ENCODE assay signal across 13 cellular contexts in genomic region chr4:48742412-48742811, GRCh38. TPM values are rescaled to one million over a fixed set of nuclear protein-coding genes. Genes with fewer than 3 reads are reported as not detected.
A peak's percentile ranks its signal among the peaks of the same experiment; 100 is the strongest.
DNase-seq lines count a peak whose midpoint lies in the region; ATAC-seq, FAIRE-seq and TF ChIP-seq lines count a peak whose summit lies in the region.
"Had no signal": no experiment of that assay in that cellular context is flagged by ENCODE, and none has a peak within 500 bp of the region (broad histone marks: within the 10 kb centered on the region; RNA-seq: fewer than 3 reads in every experiment).

No MANE protein-coding gene starts in this region.

- intact Hi-C loops in endothelial cell of umbilical vein (cut with micrococcal nuclease) (no loop called here), uterus (cut with DNase I; ENCODE audit: low total_unique reads) (no loop called here), gastrocnemius medialis (cut with DNase I; ENCODE audit: low total_unique reads) (no loop called here)

- no peak overlapping the region for H2BK5ac ChIP-seq in mesendoderm (ENCODE audit: low read length)

- H3K27ac ChIP-seq in BLaER1 treated with 17β-estradiol and CSF1 and Interleukin-3, amounts not matched to agents 10 nM and 100 nM, result no peak overlapping the region
- no peak overlapping the region for H3K27ac ChIP-seq in endothelial cell of umbilical vein (ENCODE audit: insufficient read depth, low read depth, low read length)
- no peak overlapping the region for H3K27ac ChIP-seq in uterus
- no peak overlapping the region for H3K27ac ChIP-seq in gastrocnemius medialis
- H3K27ac ChIP-seq in mesendoderm (ENCODE audit: low read depth, low read length), result no peak overlapping the region
- H3K27ac ChIP-seq: adrenal gland, right lobe of liver had no signal

- H3K4me3 ChIP-seq in BLaER1 treated with 17β-estradiol and CSF1 and Interleukin-3, amounts not matched to agents 10 nM and 100 nM, result no peak overlapping the region
- H3K4me3 ChIP-seq in endothelial cell of umbilical vein (replicated peaks in 1 of 3; ENCODE audit: insufficient read depth in 1 of 3, low read depth in 1 of 3, low read length in 3 of 3), result no peak overlapping the region
- H3K4me3 ChIP-seq in uterus, result no peak overlapping the region
- H3K4me3 ChIP-seq in gastrocnemius medialis, result no peak overlapping the region
- H3K4me3 ChIP-seq in mesendoderm (ENCODE audit: low read length), result no peak overlapping the region
- H3K4me3 ChIP-seq: adrenal gland, right lobe of liver had no signal

- H3K4me1 ChIP-seq in BLaER1 treated with 17β-estradiol and CSF1 and Interleukin-3, amounts not matched to agents 10 nM and 100 nM, result peaks cover 5 to 12% (median 10%) of the 10 kb centered on the region in 10 experiments; a peak in 16 of 20 replicates
- H3K4me1 ChIP-seq in endothelial cell of umbilical vein (ENCODE audit: control insufficient read depth, extremely low read depth, insufficient read depth, low read length) (peaks cover 9% of the 10 kb centered on the region), uterus (no peaks in the 10 kb centered on the region), gastrocnemius medialis (peaks cover 0 to 10% of the 10 kb centered on the region in 2 donors), mesendoderm (ENCODE audit: control insufficient read depth, low read depth, low read length) (peaks cover 4% of the 10 kb centered on the region)

- no peak overlapping the region for H3K18ac ChIP-seq in mesendoderm (ENCODE audit: low read length)

- no peak overlapping the region for H4K8ac ChIP-seq in mesendoderm (ENCODE audit: low read depth, low read length)

- BruUV-seq in endothelial cell of umbilical vein (replicated peaks; lab: Mats Ljungman, UMichigan), result no TSS peak

- ATAC-seq in GM18858 (IDR thresholded peaks at IDR 0.05; ENCODE audit: unreplicated experiment) (peak; percentile 56), gastrocnemius medialis (no peak)
- ATAC-seq: right lobe of liver had no signal

- DNase-seq in NCI-H226, result peak; percentile 9
- DNase-seq in endothelial cell of umbilical vein (ENCODE audit: low read depth, low spot score), result peak; percentile 43
- DNase-seq in HEK293T (ENCODE audit: extremely low spot score), result no peak
- no peak for DNase-seq in uterus
- no peak for DNase-seq in gastrocnemius medialis
- no peak for DNase-seq in mesendoderm
- DNase-seq: adrenal gland, C1 segment of cervical spinal cord, kidney glomerular epithelial cell, NCI-H524, right lobe of liver had no signal

- TF ChIP-seq POLR2A in endothelial cell of umbilical vein (IDR thresholded peaks at IDR 0.05; ENCODE audit: low read depth, low read length) (no peak), uterus (IDR thresholded peaks at IDR 0.05) (no peak), gastrocnemius medialis (IDR thresholded peaks at IDR 0.05) (no peak)

- no peak overlapping the region for H3K4ac ChIP-seq in mesendoderm (ENCODE audit: low read depth, low read length)

- peaks cover under 1 to 22% (median 14%) of the 10 kb centered on the region in 11 experiments; a peak in 13 of 22 replicates for H3K36me3 ChIP-seq in BLaER1 treated with 17β-estradiol and CSF1 and Interleukin-3, amounts not matched to agents 10 nM and 100 nM
- H3K36me3 ChIP-seq in endothelial cell of umbilical vein (ENCODE audit: control insufficient read depth in 2 of 2, extremely low read depth in 1 of 2, insufficient read depth in 2 of 2, low read length in 2 of 2), result no peaks in the 10 kb centered on the region
- no peaks in the 10 kb centered on the region for H3K36me3 ChIP-seq in uterus
- H3K36me3 ChIP-seq in gastrocnemius medialis, result no peaks in the 10 kb centered on the region
- no peaks in the 10 kb centered on the region for H3K36me3 ChIP-seq in mesendoderm (ENCODE audit: control insufficient read depth, insufficient read depth, low read length)
- H3K36me3 ChIP-seq: adrenal gland, right lobe of liver had no signal

- H4K20me1 ChIP-seq in BLaER1 treated with 17β-estradiol and CSF1 and Interleukin-3, amounts not matched to agents 10 nM and 100 nM, result peaks cover 23 to 89% (median 48%) of the 10 kb centered on the region in 11 experiments; a peak in 20 of 22 replicates
- peaks cover 15% of the 10 kb centered on the region for H4K20me1 ChIP-seq in endothelial cell of umbilical vein (replicated peaks; ENCODE audit: control insufficient read depth, extremely low read depth, insufficient read depth, low read length)

- H3K9me1 ChIP-seq in endothelial cell of umbilical vein (replicated peaks; ENCODE audit: control insufficient read depth, extremely low read depth, insufficient read depth, low read length), result no peaks in the 10 kb centered on the region

- H3K23ac ChIP-seq in mesendoderm (ENCODE audit: low read length), result no peak overlapping the region

- POLR2A ChIA-PET in endothelial cell of umbilical vein (lab: Charles Lee) (no interaction called here), HEK293T (lab: Yijun Ruan, JAX) (no interaction called here)

- dilution Hi-C loops in endothelial cell of umbilical vein (cut with MboI; ENCODE audit: extremely low pct_ligation_motif_present, low sequenced_read_pairs), result no loop called here

- peak overlapping the region in 7 of 11 experiments; percentile 1 to 29 (median 18); a peak in 6 of 22 replicates for H3K4me2 ChIP-seq in BLaER1 treated with 17β-estradiol and CSF1 and Interleukin-3, amounts not matched to agents 10 nM and 100 nM
- H3K4me2 ChIP-seq in endothelial cell of umbilical vein (ENCODE audit: insufficient read depth, low read length), result peak overlapping the region; percentile 29
- H3K4me2 ChIP-seq in mesendoderm (ENCODE audit: low read length), result no peak overlapping the region

- H3K79me2 ChIP-seq in endothelial cell of umbilical vein (ENCODE audit: control insufficient read depth, insufficient read depth, low read length), result peaks cover 90% of the 10 kb centered on the region
- H3K79me2 ChIP-seq in mesendoderm (ENCODE audit: control insufficient read depth, insufficient read depth, low read length), result peaks cover 43% of the 10 kb centered on the region

- no peak overlapping the region for H3K56ac ChIP-seq in mesendoderm (ENCODE audit: low read length)

- no peak overlapping the region for H2BK120ac ChIP-seq in mesendoderm (ENCODE audit: low read depth, low read length)

- no peaks in the 10 kb centered on the region for H3K27me3 ChIP-seq in BLaER1 treated with 17β-estradiol and CSF1 and Interleukin-3, amounts not matched to agents 10 nM and 100 nM
- no peaks in the 10 kb centered on the region for H3K27me3 ChIP-seq in endothelial cell of umbilical vein (ENCODE audit: control insufficient read depth in 2 of 2, insufficient read depth in 2 of 2, low read length in 2 of 2)
- no peaks in the 10 kb centered on the region for H3K27me3 ChIP-seq in uterus
- no peaks in the 10 kb centered on the region for H3K27me3 ChIP-seq in gastrocnemius medialis
- no peaks in the 10 kb centered on the region for H3K27me3 ChIP-seq in mesendoderm (ENCODE audit: insufficient read depth, low read length, poor library complexity)
- H3K27me3 ChIP-seq: adrenal gland, right lobe of liver had no signal

- in situ Hi-C loops in gastrocnemius medialis (cut with MboI; ENCODE audit: low sequenced_read_pairs in 4 of 4), result no loop called here

- no peak overlapping the region for H2AFZ ChIP-seq in endothelial cell of umbilical vein (ENCODE audit: low read depth, low read length)

- no peak overlapping the region for H3K9ac ChIP-seq in BLaER1 treated with 17β-estradiol and CSF1 and Interleukin-3, amounts not matched to agents 10 nM and 100 nM
- H3K9ac ChIP-seq in endothelial cell of umbilical vein (replicated peaks; ENCODE audit: extremely low read depth, insufficient read depth, low read length) (no peak overlapping the region), mesendoderm (ENCODE audit: low read length) (no peak overlapping the region)

- H2AK5ac ChIP-seq in mesendoderm (ENCODE audit: low read length), result no peak overlapping the region

- TF ChIP-seq CTCF in endothelial cell of umbilical vein (IDR thresholded peaks at IDR 0.05; ENCODE audit: extremely low read depth in 1 of 2, insufficient read depth in 1 of 2, low read depth in 1 of 2, low read length in 2 of 2) (no peak), uterus (IDR thresholded peaks at IDR 0.05) (no peak), gastrocnemius medialis (IDR thresholded peaks at IDR 0.05 in 4 of 5, conservative IDR thresholded peaks at IDR 0.05 in 1 of 5) (no peak)

- no peak overlapping the region for H4K5ac ChIP-seq in mesendoderm (ENCODE audit: low read length)

- peaks cover 10% of the 10 kb centered on the region for H3K79me1 ChIP-seq in mesendoderm (ENCODE audit: low read length)

- peaks cover 4 to 49% (median 30%) of the 10 kb centered on the region in 11 experiments; a peak in 20 of 22 replicates for H3K9me3 ChIP-seq in BLaER1 treated with 17β-estradiol and CSF1 and Interleukin-3, amounts not matched to agents 10 nM and 100 nM (replicated peaks in 1 of 11)
- H3K9me3 ChIP-seq in endothelial cell of umbilical vein (replicated peaks; ENCODE audit: control insufficient read depth, insufficient read depth, low read length) (no peaks in the 10 kb centered on the region), uterus (no peaks in the 10 kb centered on the region), gastrocnemius medialis (no peaks in the 10 kb centered on the region)
- H3K9me3 ChIP-seq: adrenal gland, right lobe of liver had no signal

- H2BK15ac ChIP-seq in mesendoderm (replicated peaks; ENCODE audit: low read depth), result no peak overlapping the region

- CTCF ChIA-PET in endothelial cell of umbilical vein (lab: Charles Lee), result interaction anchor here (0.8 to 1.1 kb wide), 2 partner anchors 10 to 39 kb away, joined by 4 read pairs; no protein-coding TSS in a partner anchor
- CTCF ChIA-PET in HEK293T (lab: Yijun Ruan, JAX), result no interaction called here

- FAIRE-seq in endothelial cell of umbilical vein (lab: Jason Lieb, UNC), result no peak

TF ChIP-seq in endothelial cell of umbilical vein, 7 proteins besides CTCF, POLR2A, EP300 and RAD21 (continues in another document):
- no peak for TF ChIP-seq GATA2 (IDR thresholded peaks at IDR 0.05; ENCODE audit: insufficient read depth, insufficient read length, low read depth, low read length)

TF ChIP-seq in HEK293T, 16 proteins besides CTCF, POLR2A, EP300 and RAD21 (continues in another document):
- TF ChIP-seq FOXK2 (IDR thresholded peaks at IDR 0.05), result no peak
- TF ChIP-seq BHLHE40 (IDR thresholded peaks at IDR 0.05; ENCODE audit: borderline replicate concordance), result no peak
- no peak for TF ChIP-seq CTBP1 (IDR thresholded peaks at IDR 0.05; ENCODE audit: borderline replicate concordance)

RNA-seq across cellular contexts. Expression of gene FRYL, which starts 37.7 kb away (rescaled TPM):
- total RNA-seq in endothelial cell of umbilical vein, result 79.8 and 84.9 TPM in 2 replicates
- polyA plus RNA-seq in endothelial cell of umbilical vein, result 12.5 and 17.0 TPM in 2 replicates
- polyA plus RNA-seq in endothelial cell of umbilical vein (2011; cell fraction: cytosol; rRNA removed), result 13.5 and 15.9 TPM in 2 replicates
- polyA plus RNA-seq in endothelial cell of umbilical vein (2011; cell fraction: nucleus; rRNA removed), result 107 and 117 TPM in 2 replicates
- 24.2 and 32.3 TPM in 2 replicates for polyA plus RNA-seq in endothelial cell of umbilical vein (2012)
- polyA minus RNA-seq in endothelial cell of umbilical vein, result 168 TPM in 2 replicates
- 17.4 TPM for polyA minus RNA-seq in endothelial cell of umbilical vein (2011; cell fraction: cytosol; rRNA and poly(A)+ RNA removed)
- 404 and 559 TPM in 2 replicates for polyA minus RNA-seq in endothelial cell of umbilical vein (2011; cell fraction: nucleus; rRNA and poly(A)+ RNA removed)
- 100 to 1,000 TPM in 2 of 4 donors, 10 to 100 TPM in 2; 62.5 to 119 (median 98.8) TPM for total RNA-seq in uterus
- total RNA-seq in gastrocnemius medialis, result 10 to 100 TPM; 14.5 to 43.7 (median 20.1) TPM
- 8.4 TPM for polyA plus RNA-seq in mesendoderm (2013, experiment 1 of 2)
- 7.8 TPM for polyA plus RNA-seq in mesendoderm (2013, experiment 2 of 2)

Comparison
In these comparisons a context has a peak if more than half of its experiments do, and no peak if none do; other contexts are left out.
1. DNase-seq: peak in NCI-H226 (single experiment) and endothelial cell of umbilical vein (single experiment); none in HEK293T (single experiment), uterus (0 of 2), gastrocnemius medialis (0 of 2) and mesendoderm (single experiment).